In genomic region chr7:66114743-66115727, GRCh38 we compare ENCODE assay signal across 2 cellular contexts.
TF ChIP-seq lines count a peak whose summit lies in the region.

Gene CRCP (plus strand): TSS chr7:66114847. CDS start chr7:66114963, 116 bp downstream.

TF ChIP-seq in HCT116, 20 proteins besides CTCF, POLR2A, EP300 and RAD21 (continued from another document):
- TF ChIP-seq REST (IDR thresholded peaks at IDR 0.05; ENCODE audit: low read depth): no peak
- no peak for TF ChIP-seq ZBTB33 (IDR thresholded peaks at IDR 0.05; ENCODE audit: extremely low read depth, insufficient replicate concordance, low read length)
- peak; percentile 89 for TF ChIP-seq POLR2AphosphoS5 (IDR thresholded peaks at IDR 0.05; ENCODE audit: low read depth, low read length)
- TF ChIP-seq ATF3 (IDR thresholded peaks at IDR 0.05): no peak
- no peak for TF ChIP-seq EZH2 (IDR thresholded peaks at IDR 0.05)
- TF ChIP-seq ZNF274 (IDR thresholded peaks at IDR 0.05; ENCODE audit: low read depth, low read length): no peak
- TF ChIP-seq ELF1 (IDR thresholded peaks at IDR 0.05; ENCODE audit: borderline replicate concordance, low read depth): peak; percentile 32; the same call in 1 of the 2 replicates
- peak; percentile 79; the same call in 1 of the 2 replicates for TF ChIP-seq ZFX (IDR thresholded peaks at IDR 0.05)
- no peak for TF ChIP-seq SRF (IDR thresholded peaks at IDR 0.05; ENCODE audit: low read depth)
- TF ChIP-seq CEBPB (IDR thresholded peaks at IDR 0.05; ENCODE audit: low read depth): no peak
- no peak for TF ChIP-seq FOSL1 (IDR thresholded peaks at IDR 0.05; ENCODE audit: low read depth)
- peak; percentile 48 for TF ChIP-seq TCF7L2 (IDR thresholded peaks at IDR 0.05; ENCODE audit: borderline replicate concordance, extremely low read depth, insufficient read depth, insufficient read length)
- TF ChIP-seq CBX3 (IDR thresholded peaks at IDR 0.05; ENCODE audit: low read depth): peak; percentile 11; the same call in 1 of the 2 replicates
TF ChIP-seq in HCT116: peak in this region for 10.

TF ChIP-seq in SK-N-SH treated with all-trans-retinoic acid at 6 μM for 48 hours, 23 proteins besides CTCF, POLR2A, EP300 and RAD21 (continued from another document):
- TF ChIP-seq PATZ1 (CRISPR knock-in tag; IDR thresholded peaks at IDR 0.05; ENCODE audit: borderline replicate concordance): peak; percentile 64; the same call in 1 of the 2 replicates
- TF ChIP-seq CSRNP3 (CRISPR knock-in tag; IDR thresholded peaks at IDR 0.05): no peak
- TF ChIP-seq OSR1 (CRISPR knock-in tag; IDR thresholded peaks at IDR 0.05): no peak
- no peak for TF ChIP-seq ISL1 (CRISPR knock-in tag; IDR thresholded peaks at IDR 0.05)
- no peak; the same call in 1 of the 2 replicates for TF ChIP-seq GLIS3 (CRISPR knock-in tag; IDR thresholded peaks at IDR 0.05)
- no peak for TF ChIP-seq ARNTL (CRISPR knock-in tag; IDR thresholded peaks at IDR 0.05; ENCODE audit: borderline replicate concordance, low read depth)
- TF ChIP-seq ZFP3 (CRISPR knock-in tag; IDR thresholded peaks at IDR 0.05): peak; percentile 71; the same call in 1 of the 2 replicates
- no peak for TF ChIP-seq RARB (CRISPR knock-in tag; IDR thresholded peaks at IDR 0.05)
- no peak for TF ChIP-seq ZFP30 (CRISPR knock-in tag; IDR thresholded peaks at IDR 0.05)
- 0 out of 2 replicates have a peak, but pooled peaks have one; percentile 8 for TF ChIP-seq TOX (CRISPR knock-in tag; IDR thresholded peaks at IDR 0.05; ENCODE audit: borderline replicate concordance)
- TF ChIP-seq CREB5 (CRISPR knock-in tag; IDR thresholded peaks at IDR 0.05; ENCODE audit: low read depth): 0 out of 2 replicates have a peak, but pooled peaks have one; percentile 31
- TF ChIP-seq TSHZ2 (CRISPR knock-in tag; IDR thresholded peaks at IDR 0.05): peak; percentile 65
- no peak for TF ChIP-seq TCF4 (CRISPR knock-in tag; IDR thresholded peaks at IDR 0.05; ENCODE audit: borderline replicate concordance)
